ENCODE assay signal across 9 cellular contexts in the genomic region with DNA sequence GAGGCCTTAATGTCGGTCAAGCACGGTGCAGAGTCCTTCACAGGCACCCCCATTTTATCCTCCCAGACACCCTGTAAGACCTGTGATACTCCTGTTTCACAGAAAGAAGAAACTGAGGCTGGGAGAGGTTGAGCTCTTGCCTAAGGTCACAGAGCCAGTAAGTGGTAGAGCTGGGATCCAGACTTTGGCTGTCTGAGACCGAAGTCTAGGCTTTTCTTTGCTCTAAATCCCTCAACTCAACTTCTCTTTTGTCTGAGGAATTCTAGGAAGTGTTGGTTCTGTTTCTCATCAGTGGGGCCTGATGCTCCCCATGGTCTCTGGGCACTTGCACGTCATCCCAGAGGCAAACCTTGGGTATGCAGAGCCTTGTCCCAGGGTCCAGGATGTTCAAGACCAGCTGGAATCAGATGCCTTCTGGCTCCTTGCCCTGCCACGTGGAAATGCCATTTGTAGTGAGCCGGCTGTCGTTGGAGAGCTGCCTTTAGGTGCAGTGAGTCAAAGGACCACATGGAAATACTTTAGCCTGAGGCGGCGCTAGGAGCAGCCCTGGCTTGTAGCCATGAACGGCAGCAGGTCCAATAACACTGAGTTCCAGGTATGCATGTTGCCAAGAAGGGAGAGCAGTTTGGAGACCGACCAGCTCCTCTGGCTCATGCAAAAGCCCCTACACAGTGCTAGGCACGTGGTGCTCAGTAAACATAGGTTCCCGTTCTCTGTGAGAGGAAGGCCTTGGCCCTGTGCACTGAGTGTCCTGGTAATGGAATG. TPM values are rescaled to one million over a fixed set of nuclear protein-coding genes. Genes with fewer than 3 reads are reported as not detected.
DNase-seq lines count a peak whose midpoint lies in the region; ATAC-seq, FAIRE-seq and TF ChIP-seq lines count a peak whose summit lies in the region.
"Had no signal": no experiment of that assay in that cellular context is flagged by ENCODE, and none has a peak within 500 bp of the region (broad histone marks: within the 10 kb centered on the region; RNA-seq: fewer than 3 reads in every experiment).

No MANE protein-coding gene starts in this region.

- H3K79me2 ChIP-seq in osteoblast (ENCODE audit: insufficient read depth, low read length) = no peaks in the 10 kb centered on the region

- DNase-seq in DMS79 treated with DMSO at 0.1 percent for 48 hours (lab: John Stamatoyannopoulos, UW) (peak; percentile 55), NCI-H2029 (lab: John Stamatoyannopoulos, UW) (peak; percentile 96), choroid plexus epithelial cell (ENCODE audit: low read depth) (peak; percentile 96), osteoblast (ENCODE audit: insufficient read length, low spot score, missing footprints) (peak; percentile 92), NAMALWA (ENCODE audit: low spot score) (no peak), D721Med (ENCODE audit: insufficient read length, low spot score) (no peak), WERI-Rb-1 (no peak)

- no peaks in the 10 kb centered on the region for H3K27me3 ChIP-seq in osteoblast (ENCODE audit: insufficient read depth, low read length)
- no peaks in the 10 kb centered on the region for H3K27me3 ChIP-seq in WERI-Rb-1 (ENCODE audit: insufficient read depth, low read depth, severe bottlenecking)
- H3K27me3 ChIP-seq: ovary had no signal

- no peak for FAIRE-seq in D721Med (lab: Jason Lieb, UNC)

- H3K9me3 ChIP-seq in osteoblast (ENCODE audit: low read depth, low read length) (no peaks in the 10 kb centered on the region), WERI-Rb-1 (ENCODE audit: severe bottlenecking) (no peaks in the 10 kb centered on the region)
- H3K9me3 ChIP-seq: ovary had no signal

- H3K4me1 ChIP-seq in osteoblast (ENCODE audit: insufficient read depth, low read length) = peaks cover 37% of the 10 kb centered on the region

- peak overlapping the region; percentile 4 for H2AFZ ChIP-seq in osteoblast (ENCODE audit: low read length)

- TF ChIP-seq CTCF in choroid plexus epithelial cell (conservative IDR thresholded peaks at IDR 0.05; ENCODE audit: low read depth, low read length) (peak; percentile 23), osteoblast (IDR thresholded peaks at IDR 0.05; ENCODE audit: extremely low read depth, low read depth, low read length) (peak; percentile 19), D721Med (IDR thresholded peaks at IDR 0.05; ENCODE audit: insufficient read depth, missing control alignments) (no peak), WERI-Rb-1 (IDR thresholded peaks at IDR 0.05; ENCODE audit: low read depth, low read length) (no peak)

- no peak for ATAC-seq in HG03442 (IDR thresholded peaks at IDR 0.05; ENCODE audit: unreplicated experiment)

- H3K4me3 ChIP-seq in choroid plexus epithelial cell (ENCODE audit: low read depth, low read length) (no peak overlapping the region), osteoblast (ENCODE audit: insufficient read depth, low read length) (no peak overlapping the region), WERI-Rb-1 (ENCODE audit: low read depth, low read length) (no peak overlapping the region)
- H3K4me3 ChIP-seq: ovary had no signal

- peak overlapping the region; percentile 1 for H3K4me2 ChIP-seq in osteoblast (ENCODE audit: insufficient read depth, low read length)

- H4K20me1 ChIP-seq in osteoblast (ENCODE audit: insufficient read depth, low read length) = no peaks in the 10 kb centered on the region

- no peaks in the 10 kb centered on the region for H3K36me3 ChIP-seq in osteoblast (ENCODE audit: insufficient read depth, low read length)
- H3K36me3 ChIP-seq in WERI-Rb-1 = no peaks in the 10 kb centered on the region
- H3K36me3 ChIP-seq: ovary had no signal

- H3K27ac ChIP-seq in osteoblast (ENCODE audit: low read depth, low read length) = peak overlapping the region; percentile 39
- H3K27ac ChIP-seq in WERI-Rb-1 = no peak overlapping the region
- H3K27ac ChIP-seq: ovary had no signal

RNA-seq across cellular contexts. Expression of a gene that starts 9.2 kb away (rescaled TPM):
- total RNA-seq in osteoblast = not detected in 2 replicates

RNA-seq across cellular contexts. Expression of a gene that starts 14.2 kb away (rescaled TPM):
- total RNA-seq in osteoblast = not detected in 2 replicates

RNA-seq across cellular contexts. Expression of a gene that starts 38.9 kb away (rescaled TPM):
- 150 and 162 TPM in 2 replicates for total RNA-seq in osteoblast

Comparison
In these comparisons a context has a peak if more than half of its experiments do, and no peak if none do; other contexts are left out.
1. DNase-seq: peak in DMS79 treated with DMSO at 0.1 percent for 48 hours (single experiment), NCI-H2029 (single experiment), choroid plexus epithelial cell (single experiment) and osteoblast (single experiment); none in NAMALWA (single experiment), D721Med (single experiment) and WERI-Rb-1 (single experiment).
2. CTCF ChIP-seq: peak in choroid plexus epithelial cell (single experiment) and osteoblast (single experiment); none in D721Med (single experiment) and WERI-Rb-1 (single experiment).